In the genomic region with DNA sequence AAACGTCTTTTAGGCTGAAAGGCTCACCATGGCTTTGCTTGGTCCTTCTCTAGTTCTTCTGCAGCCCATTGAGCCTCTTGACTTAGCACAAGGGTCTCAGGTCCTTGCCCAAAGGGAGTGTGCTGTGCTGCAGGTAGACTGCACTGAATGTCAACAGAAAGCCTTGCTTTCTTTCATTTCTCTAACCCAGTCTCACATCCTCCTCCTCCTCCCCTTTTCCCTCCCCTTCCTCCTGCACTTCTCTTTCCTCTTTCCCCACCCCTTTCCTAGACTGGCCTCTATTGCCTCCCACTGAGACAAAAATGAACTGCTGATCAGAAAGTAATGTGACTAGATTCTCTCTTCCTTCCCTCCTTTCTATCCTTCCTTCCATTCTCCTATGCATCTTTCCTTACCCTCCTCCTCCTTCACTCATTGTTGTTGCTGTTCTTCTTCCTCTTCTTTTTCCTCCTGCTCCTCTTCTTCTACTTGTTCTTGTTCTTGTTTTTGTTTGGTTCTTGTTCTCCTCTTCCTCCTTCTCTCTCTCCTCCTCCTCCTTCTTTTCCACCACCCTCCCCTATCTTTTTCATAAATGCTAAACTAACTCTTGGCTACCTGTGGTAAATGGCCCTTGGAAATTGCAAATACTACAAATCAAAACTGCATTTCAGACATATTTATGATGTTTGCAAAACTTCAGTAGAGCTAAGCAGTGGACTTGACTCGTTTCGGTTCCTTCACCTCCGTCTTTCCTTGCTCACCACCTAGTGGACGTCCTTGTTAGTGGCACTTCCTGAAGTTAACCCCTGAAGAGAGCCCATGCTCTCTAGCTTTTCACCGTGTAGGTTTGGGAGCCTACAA, we compare ENCODE assay signal across 8 cellular contexts. TPM values are rescaled to one million over a fixed set of nuclear protein-coding genes. Genes with fewer than 3 reads are reported as not detected.
A peak's percentile ranks its signal among the peaks of the same experiment; 100 is the strongest.
DNase-seq lines count a peak whose midpoint lies in the region; ATAC-seq and TF ChIP-seq lines count a peak whose summit lies in the region.

A gene (minus strand): TSS at position 152 of the 840 bp plus-strand sequence. CDS start 122 bp downstream, at position 30.

- H3K9me3 ChIP-seq in WERI-Rb-1 (ENCODE audit: severe bottlenecking): no peaks in the 10 kb centered on the region

- peak; percentile 71 for TF ChIP-seq CTCF in WERI-Rb-1 (IDR thresholded peaks at IDR 0.05; ENCODE audit: low read depth, low read length)

- ATAC-seq in GM18867 (IDR thresholded peaks at IDR 0.05; ENCODE audit: unreplicated experiment) (peak; percentile 85), HG03066 (IDR thresholded peaks at IDR 0.05; ENCODE audit: low read depth, unreplicated experiment) (peak; percentile 81), left colon (peak; percentile 100)

- H3K27ac ChIP-seq in WERI-Rb-1: no peak within 1 kb of the TSS

- no peak within 1 kb of the TSS for H3K4me3 ChIP-seq in WERI-Rb-1 (ENCODE audit: low read depth, low read length)

- intact Hi-C loops in left colon (cut with DNase I, micrococcal nuclease): loop anchor here in 1 of 2 donors (10.0 kb wide), 1 partner anchor 107 kb away; no protein-coding TSS in a partner anchor

- peak; percentile 78 to 79 for DNase-seq in AML-193 (lab: John Stamatoyannopoulos, UW)
- DNase-seq in NCI-H2171 treated with DMSO at 0.1 percent for 48 hours (lab: John Stamatoyannopoulos, UW): peak; percentile 29
- peak; percentile 52 for DNase-seq in WERI-Rb-1
- DNase-seq in cerebellar cortex (ENCODE audit: low spot score): peak; percentile 44
- peak; percentile 57 to 65 for DNase-seq in left colon
- peak; percentile 67 for DNase-seq in stimulated activated CD4-positive, alpha-beta T cell treated with anti-CD3 and anti-CD28 coated beads, Interleukin-2, amount 100 ng/mL, for 4 hours (ENCODE audit: low read depth)

- no peaks in the 10 kb centered on the region for H3K36me3 ChIP-seq in WERI-Rb-1

- no peaks in the 10 kb centered on the region for H3K27me3 ChIP-seq in WERI-Rb-1 (ENCODE audit: insufficient read depth, low read depth, severe bottlenecking)

RNA-seq across cellular contexts. Expression of the gene that starts here (rescaled TPM):
- total RNA-seq in left colon: 1 to 10 TPM in 1 of 2 donors, under 1 TPM in 1; 0.64 to 1.7 TPM
